8 cellular contexts compared by ENCODE assay signal in the genomic region with DNA sequence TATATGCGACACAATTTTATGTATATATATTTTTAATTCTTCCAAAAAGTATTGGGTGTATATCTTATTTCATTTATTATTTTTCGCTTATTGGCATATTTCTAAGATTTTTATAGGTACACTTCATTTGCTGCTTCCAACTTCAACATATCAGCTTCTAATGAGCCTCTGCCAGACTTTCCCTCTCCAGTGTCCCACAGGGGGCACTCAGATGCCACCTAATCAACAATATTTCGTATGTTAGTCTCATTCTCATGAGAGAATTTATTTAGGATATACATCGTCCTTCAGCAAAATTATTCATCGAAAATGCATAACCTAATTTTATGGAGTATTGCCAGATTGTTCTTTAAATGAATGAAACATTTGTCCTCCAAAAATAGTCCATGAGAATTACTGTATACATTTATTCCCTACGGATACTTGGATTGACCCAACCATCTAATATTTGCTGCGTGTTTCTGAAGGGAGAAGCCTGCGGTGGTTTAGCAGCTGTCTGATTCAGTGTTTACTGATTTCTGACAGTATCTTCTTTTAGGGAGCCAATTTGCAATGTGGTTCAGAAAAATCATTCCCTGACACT.
DNase-seq lines count a peak whose midpoint lies in the region; ATAC-seq and FAIRE-seq lines count a peak whose summit lies in the region.

No MANE protein-coding gene starts in this region.

- no peaks in the 10 kb centered on the region for H3K9me3 Mint-ChIP-seq in stimulated activated naive CD8-positive, alpha-beta T cell treated with anti-CD3 and anti-CD28 coated beads, Interleukin-15, amount 100 ng/mL, for 72 hours

- H3K4me1 Mint-ChIP-seq in stimulated activated naive CD8-positive, alpha-beta T cell treated with anti-CD3 and anti-CD28 coated beads, Interleukin-15, amount 100 ng/mL, for 72 hours: peaks cover 14% of the 10 kb centered on the region

- no peak overlapping the region for H3K27ac Mint-ChIP-seq in stimulated activated naive CD8-positive, alpha-beta T cell treated with anti-CD3 and anti-CD28 coated beads, Interleukin-15, amount 100 ng/mL, for 72 hours

- DNase-seq in GF-D8 (lab: John Stamatoyannopoulos, UW) (peak; percentile 53), NCI-H2196 treated with DMSO at 0.1 percent for 48 hours (lab: John Stamatoyannopoulos, UW; ENCODE audit: unreplicated experiment) (peak; percentile 15), iPS-NIHi11 (ENCODE audit: low spot score) (peak; percentile 17), NCI-H2227 treated with DMSO at 0.1 percent for 48 hours (lab: John Stamatoyannopoulos, UW) (no peak)
- DNase-seq in activated CD8-positive, alpha-beta memory T cell treated with anti-CD3 and anti-CD28 coated beads, Interleukin-2, amount 50 U/mL, for 4 hours: peak; percentile 57
- DNase-seq in stimulated activated naive CD8-positive, alpha-beta T cell treated with anti-CD3 and anti-CD28 coated beads, Interleukin-15, amount 100 ng/mL, for 72 hours: peak; percentile 10 to 51

- peak; percentile 70 for FAIRE-seq in A204.1 (lab: Jason Lieb, UNC)

- peaks cover 2% of the 10 kb centered on the region for H3K27me3 Mint-ChIP-seq in stimulated activated naive CD8-positive, alpha-beta T cell treated with anti-CD3 and anti-CD28 coated beads, Interleukin-15, amount 100 ng/mL, for 72 hours

- no peak overlapping the region for H3K4me3 Mint-ChIP-seq in stimulated activated naive CD8-positive, alpha-beta T cell treated with anti-CD3 and anti-CD28 coated beads, Interleukin-15, amount 100 ng/mL, for 72 hours

- ATAC-seq in stimulated activated naive CD8-positive, alpha-beta T cell treated with anti-CD3 and anti-CD28 coated beads, Interleukin-15, amount 100 ng/mL, for 72 hours: no peak
- no peak for ATAC-seq in esophagus mucosa
